Comparison of ENCODE assay signal across 1 cellular context in the genomic region with DNA sequence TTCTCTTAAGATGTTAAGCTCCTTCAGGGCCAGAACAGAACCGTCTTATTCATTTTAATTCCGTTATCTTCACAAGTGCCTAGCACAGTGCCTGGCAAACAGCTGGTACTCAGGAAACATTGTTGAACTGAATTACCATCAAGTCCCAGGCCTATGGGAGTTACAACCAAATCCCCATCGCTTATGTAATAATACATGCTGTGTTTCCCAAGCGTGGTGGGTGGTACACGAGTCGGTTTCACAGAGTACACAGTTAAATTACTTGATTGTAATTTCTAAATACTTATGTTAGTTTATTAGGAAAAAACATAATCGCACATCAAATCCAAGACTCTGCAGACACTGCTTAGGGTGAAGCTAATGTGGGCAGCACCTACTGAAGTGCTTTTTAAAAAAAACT.
TF ChIP-seq lines count a peak whose summit lies in the region.

No MANE protein-coding gene starts in this region.

TF ChIP-seq in endothelial cell of umbilical vein, 7 proteins besides CTCF, POLR2A, EP300 and RAD21 (continued from another document):
- no peak for TF ChIP-seq POLR2AphosphoS5 (IDR thresholded peaks at IDR 0.05; ENCODE audit: insufficient read depth, low read depth, low read length)
